ENCODE assay signal across 8 cellular contexts in the genomic region with DNA sequence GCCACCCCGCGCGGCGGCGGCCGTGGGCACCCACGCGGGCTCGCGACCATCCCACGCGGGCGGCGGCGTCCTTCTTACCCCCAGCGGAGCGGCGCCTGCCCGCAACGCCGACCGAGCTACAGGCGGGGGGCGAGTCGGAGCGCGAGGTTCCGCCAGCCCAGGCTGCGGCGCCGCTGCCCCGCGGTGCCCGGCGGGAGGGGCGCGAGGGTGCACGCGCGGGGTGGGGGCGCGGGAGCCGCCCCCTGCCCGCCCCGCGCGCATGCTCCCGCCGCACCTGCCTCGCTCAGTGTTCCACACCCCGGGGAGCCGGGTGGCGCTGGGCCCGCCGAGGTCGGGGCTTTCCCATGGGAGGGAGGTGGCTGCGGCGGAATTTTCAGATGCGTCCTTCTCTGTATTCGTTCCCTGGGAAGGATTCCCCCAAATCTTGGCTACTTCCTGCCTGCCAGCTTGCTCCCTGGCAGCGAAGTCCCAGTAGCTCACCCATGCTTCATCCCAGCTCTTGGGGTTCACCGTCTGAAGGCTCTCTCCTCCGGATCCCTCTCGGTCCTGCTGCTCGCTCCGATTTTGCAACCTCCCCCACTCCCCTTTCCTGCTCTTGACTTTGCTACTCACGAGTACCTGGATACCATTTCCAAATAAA. TPM values are rescaled to one million over a fixed set of nuclear protein-coding genes. Genes with fewer than 3 reads are reported as not detected.
DNase-seq lines count a peak whose midpoint lies in the region; ATAC-seq and TF ChIP-seq lines count a peak whose summit lies in the region.

Gene L3MBTL4, minus strand, starts transcription at position 189 of the 640 bp plus-strand sequence. CDS start 103,286 bp downstream, outside the sequence.

- H3K9me3 ChIP-seq in BE2C: no peaks in the 10 kb centered on the region

- H3K4me1 Mint-ChIP-seq in brain: peaks cover 11% of the 10 kb centered on the region
- H3K4me1 Mint-ChIP-seq in stimulated activated memory B cell treated with anti-CD40 and anti-IgM and Interleukin-4, amounts not matched to agents 10 μg/mL and 1 μg/mL and 100 μg/mL, for 72 hours: peaks cover 23% of the 10 kb centered on the region

- intact Hi-C loops in left colon (cut with DNase I, micrococcal nuclease): no loop called here

- H3K27me3 Mint-ChIP-seq in brain: peaks cover 43% of the 10 kb centered on the region
- peaks cover 28% of the 10 kb centered on the region for H3K27me3 Mint-ChIP-seq in stimulated activated memory B cell treated with anti-CD40 and anti-IgM and Interleukin-4, amounts not matched to agents 10 μg/mL and 1 μg/mL and 100 μg/mL, for 72 hours

- no peaks in the 10 kb centered on the region for H3K27me3 ChIP-seq in BE2C

- H3K9me3 Mint-ChIP-seq in brain: peaks cover 0 to 9% (median 5%) of the 10 kb centered on the region in 5 experiments
- H3K9me3 Mint-ChIP-seq in stimulated activated memory B cell treated with anti-CD40 and anti-IgM and Interleukin-4, amounts not matched to agents 10 μg/mL and 1 μg/mL and 100 μg/mL, for 72 hours: no peaks in the 10 kb centered on the region

- H3K36me3 ChIP-seq in BE2C: no peaks in the 10 kb centered on the region

- H3K36me3 Mint-ChIP-seq in brain: no peaks in the 10 kb centered on the region
- no peaks in the 10 kb centered on the region for H3K36me3 Mint-ChIP-seq in stimulated activated memory B cell treated with anti-CD40 and anti-IgM and Interleukin-4, amounts not matched to agents 10 μg/mL and 1 μg/mL and 100 μg/mL, for 72 hours

- peak within 1 kb of the TSS in 4 of 5 experiments; percentile 41 to 93 (median 76) for H3K27ac Mint-ChIP-seq in brain
- H3K27ac Mint-ChIP-seq in stimulated activated memory B cell treated with anti-CD40 and anti-IgM and Interleukin-4, amounts not matched to agents 10 μg/mL and 1 μg/mL and 100 μg/mL, for 72 hours: peak within 1 kb of the TSS; percentile 78

- TF ChIP-seq CTCF in brain (conservative IDR thresholded peaks at IDR 0.05): no peak
- TF ChIP-seq CTCF in BE2C (IDR thresholded peaks at IDR 0.05; ENCODE audit: low read depth, low read length): no peak

- DNase-seq in NCI-H146 (lab: John Stamatoyannopoulos, UW) (peak; percentile 14), NCI-H146 treated with DMSO at 0.1 percent for 48 hours (lab: John Stamatoyannopoulos, UW; ENCODE audit: unreplicated experiment) (no peak), left colon (peak; percentile 34 to 63), BE2C (no peak)

- peak within 1 kb of the TSS; percentile 87 to 93 (median 92) for H3K4me3 Mint-ChIP-seq in brain
- peak within 1 kb of the TSS; percentile 82 for H3K4me3 Mint-ChIP-seq in stimulated activated memory B cell treated with anti-CD40 and anti-IgM and Interleukin-4, amounts not matched to agents 10 μg/mL and 1 μg/mL and 100 μg/mL, for 72 hours

- no peak within 1 kb of the TSS for H3K4me3 ChIP-seq in BE2C (ENCODE audit: low read depth, low read length)

- ATAC-seq in GM21390 (IDR thresholded peaks at IDR 0.05; ENCODE audit: unreplicated experiment) (peak; percentile 56), HG03575 (IDR thresholded peaks at IDR 0.05; ENCODE audit: extremely low read depth, insufficient number of reproducible peaks, low FRiP score, unreplicated experiment) (peak; percentile 12), left colon (peak; percentile 70)
- peak; percentile 67 for ATAC-seq in stimulated activated memory B cell treated with anti-CD40 and anti-IgM and Interleukin-4, amounts not matched to agents 10 μg/mL and 1 μg/mL and 100 μg/mL, for 72 hours

- H3K4me1 ChIP-seq in BE2C: no peaks in the 10 kb centered on the region

RNA-seq across cellular contexts. Expression of gene L3MBTL4, which starts in this region (rescaled TPM):
- polyA plus RNA-seq in brain (ENCODE audit: insufficient read depth, low read depth, low replicate concordance): 4.5 TPM
- total RNA-seq in left colon: 1 to 10 TPM; 4.9 to 6.5 TPM
- not detected for polyA plus RNA-seq in BE2C (2012; ENCODE audit: insufficient read depth, insufficient read length, low read depth)

Comparison
In these comparisons a context has a peak if more than half of its experiments do, and no peak if none do; other contexts are left out.
1. DNase-seq: peak in NCI-H146 (single experiment) and left colon (2 of 2); none in NCI-H146 treated with DMSO at 0.1 percent for 48 hours (single experiment) and BE2C (single experiment).
2. ATAC-seq: peak in every context shown above with its lines; median percentile 70 in left colon; 67 in stimulated activated memory B cell treated with anti-CD40 and anti-IgM and Interleukin-4, amounts not matched to agents 10 μg/mL and 1 μg/mL and 100 μg/mL, for 72 hours; 56 in GM21390; 12 in HG03575.